In genomic region chr1:116168277-116169032, GRCh38 we compare ENCODE assay signal across 8 cellular contexts. TPM values are rescaled to one million over a fixed set of nuclear protein-coding genes. Genes with fewer than 3 reads are reported as not detected.
DNase-seq lines count a peak whose midpoint lies in the region; ATAC-seq and TF ChIP-seq lines count a peak whose summit lies in the region.

No MANE protein-coding gene starts in this region.

- intact Hi-C loops in esophagus muscularis mucosa (cut with DNase I): loop anchor here (10.0 kb wide), 1 partner anchor 206 kb away; the partner anchor contains the start of gene ATP1A1

- H3K4me3 ChIP-seq in GM12875 (ENCODE audit: low read depth, low read length) (peak overlapping the region; percentile 48), esophagus muscularis mucosa (peak overlapping the region; percentile 62 to 79 (median 68))

- H3K4me1 Mint-ChIP-seq in activated T-cell treated with anti-CD3 and anti-CD28 coated beads, Interleukin-2, amount 50 U/mL, for 24 hours (ENCODE audit: low read depth): peaks cover 16% of the 10 kb centered on the region

- no peaks in the 10 kb centered on the region for H3K36me3 Mint-ChIP-seq in activated T-cell treated with anti-CD3 and anti-CD28 coated beads, Interleukin-2, amount 50 U/mL, for 24 hours (ENCODE audit: low read depth)

- peaks cover 34 to 47% (median 44%) of the 10 kb centered on the region in 4 donors for H3K4me1 ChIP-seq in esophagus muscularis mucosa

- peak overlapping the region; percentile 75 for H3K4me3 Mint-ChIP-seq in activated T-cell treated with anti-CD3 and anti-CD28 coated beads, Interleukin-2, amount 50 U/mL, for 24 hours

- H3K27ac Mint-ChIP-seq in activated T-cell treated with anti-CD3 and anti-CD28 coated beads, Interleukin-2, amount 50 U/mL, for 24 hours: peak overlapping the region; percentile 83

- WGBS in esophagus muscularis mucosa: 15% methylated on average over 42 of the region's 42 CpGs

- no peaks in the 10 kb centered on the region for H3K27me3 Mint-ChIP-seq in activated T-cell treated with anti-CD3 and anti-CD28 coated beads, Interleukin-2, amount 50 U/mL, for 24 hours

- ATAC-seq in HG02678 (IDR thresholded peaks at IDR 0.05; ENCODE audit: unreplicated experiment): peak; percentile 91

- DNase-seq in NCI-H2196 treated with DMSO at 0.1 percent for 48 hours (lab: John Stamatoyannopoulos, UW; ENCODE audit: unreplicated experiment) (peak; percentile 9), esophagus muscularis mucosa (ENCODE audit: extremely low spot score) (peak; percentile 94), myocyte (ENCODE audit: low read depth) (peak; percentile 55), NCI-H748 treated with DMSO at 0.1 percent for 48 hours (lab: John Stamatoyannopoulos, UW) (no peak)
- DNase-seq in activated T-cell treated with anti-CD3 and anti-CD28 coated beads, Interleukin-2, amount 50 U/mL, for 24 hours: peak; percentile 91
- peak; percentile 73 for DNase-seq in stimulated activated CD8-positive, alpha-beta memory T cell treated with anti-CD3 and anti-CD28 coated beads, Interleukin-7, amount 100 ng/mL, for 24 hours (ENCODE audit: low read depth)

- TF ChIP-seq EP300 in esophagus muscularis mucosa (IDR thresholded peaks at IDR 0.05): no peak

- TF ChIP-seq CTCF in GM12875 (IDR thresholded peaks at IDR 0.05; ENCODE audit: borderline replicate concordance, insufficient read depth, low read depth, low read length) (peak; percentile 99), esophagus muscularis mucosa (IDR thresholded peaks at IDR 0.05) (peak; percentile 88 to 97 (median 93))

- H3K9me3 Mint-ChIP-seq in activated T-cell treated with anti-CD3 and anti-CD28 coated beads, Interleukin-2, amount 50 U/mL, for 24 hours: no peaks in the 10 kb centered on the region

- no peaks in the 10 kb centered on the region for H3K27me3 ChIP-seq in esophagus muscularis mucosa

- H3K36me3 ChIP-seq in esophagus muscularis mucosa: no peaks in the 10 kb centered on the region

- peak overlapping the region; percentile 68 to 73 (median 72) for H3K27ac ChIP-seq in esophagus muscularis mucosa (replicated peaks in 1 of 4)

- TF ChIP-seq POLR2A in esophagus muscularis mucosa (IDR thresholded peaks at IDR 0.05; ENCODE audit: low read depth): no peak

- no peaks in the 10 kb centered on the region for H3K9me3 ChIP-seq in esophagus muscularis mucosa

RNA-seq across cellular contexts. Expression of gene MAB21L3, which starts 57.3 kb away (rescaled TPM):
- total RNA-seq in esophagus muscularis mucosa (under 1 TPM in 3 of 4 donors, not detected in 1; under 0.01 to 0.17 (median 0.11) TPM), myocyte (0.05 and 0.27 TPM in 2 replicates)
- 0.20 TPM for polyA plus RNA-seq in myocyte (2012)
